8 cellular contexts compared by ENCODE assay signal in the genomic region with DNA sequence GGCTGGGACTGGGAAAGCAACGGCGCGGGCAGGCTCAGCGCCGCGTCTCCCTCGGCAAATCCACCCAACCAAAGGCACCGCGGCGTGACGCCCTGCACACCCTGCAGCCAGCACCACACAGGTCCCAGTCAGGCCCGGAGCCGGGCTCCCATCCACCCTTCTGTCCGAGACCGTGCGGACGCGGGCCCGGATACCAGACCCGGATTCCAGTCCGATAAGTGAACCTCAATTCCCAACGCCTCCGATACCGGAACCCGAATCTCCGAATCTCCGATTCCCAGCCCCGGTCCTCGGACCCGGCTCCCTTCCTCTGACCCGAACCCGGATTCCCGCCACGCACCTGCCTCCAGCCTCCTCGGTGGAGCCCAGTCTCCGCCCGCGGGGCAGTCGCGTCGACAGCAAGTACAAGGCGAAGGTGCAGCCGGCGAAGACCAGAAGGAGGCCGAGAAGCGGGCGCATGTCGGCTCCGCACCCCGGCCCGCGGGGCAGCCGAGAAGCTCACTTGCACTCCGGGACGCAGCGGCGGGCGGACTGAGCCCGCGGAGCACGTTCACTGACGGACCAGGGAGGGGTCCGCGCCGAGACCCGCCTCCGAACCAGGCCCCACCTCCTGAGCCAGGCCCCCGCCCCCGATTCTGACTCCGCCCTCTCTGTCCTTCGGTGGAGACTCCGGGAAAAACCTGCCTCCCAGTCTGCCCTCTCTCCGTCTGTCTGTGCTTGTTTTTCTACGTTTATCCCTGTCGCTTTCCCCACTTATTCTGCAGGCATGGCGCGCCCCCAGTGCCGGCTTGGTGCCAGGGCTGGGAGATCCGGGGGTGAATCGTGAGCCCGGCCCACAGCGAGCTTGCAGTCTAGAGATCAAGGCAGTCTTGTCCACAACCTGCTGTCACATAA. TPM values are rescaled to one million over a fixed set of nuclear protein-coding genes. Genes with fewer than 3 reads are reported as not detected.
DNase-seq lines count a peak whose midpoint lies in the region; ATAC-seq and TF ChIP-seq lines count a peak whose summit lies in the region.

A gene (minus strand): TSS at position 533 of the 894 bp plus-strand sequence. CDS start 74 bp downstream, at position 459.

- ATAC-seq in GM19023 (IDR thresholded peaks at IDR 0.05; ENCODE audit: unreplicated experiment): peak; percentile 98
- peak; percentile 93 for ATAC-seq in HG03196 (IDR thresholded peaks at IDR 0.05; ENCODE audit: unreplicated experiment)

- TF ChIP-seq CTCF in AG09319 (IDR thresholded peaks at IDR 0.05; ENCODE audit: low read depth, low read length): no peak
- peak in 2 of 11 experiments; percentile 11 to 20 for TF ChIP-seq CTCF in spleen (IDR thresholded peaks at IDR 0.05 in 8 of 11, conservative IDR thresholded peaks at IDR 0.05 in 3 of 11)

- peak within 1 kb of the TSS; percentile 65 to 92 (median 88) for H3K27ac ChIP-seq in spleen

- H3K4me3 ChIP-seq in spleen: peak within 1 kb of the TSS; percentile 64 to 98 (median 90)

- H3K27me3 ChIP-seq in spleen (replicated peaks in 1 of 7): peaks cover 0 to 3% (median 0%) of the 10 kb centered on the region in 7 donors

- H3K9me3 ChIP-seq in spleen: no peaks in the 10 kb centered on the region

- H3K36me3 ChIP-seq in spleen: peaks cover 0 to 33% (median 29%) of the 10 kb centered on the region in 6 donors

- DNase-seq in AG09319 (ENCODE audit: extremely low read depth, low read depth) (peak; percentile 69), NCI-H226 (peak; percentile 87), inferior parietal cortex (ENCODE audit: extremely low spot score) (peak; percentile 88), spleen (peak; percentile 98)
- peak; percentile 78 to 87 (median 82) for DNase-seq in activated CD4-positive, CD25-positive, alpha-beta regulatory T cell (lab: John Stamatoyannopoulos, UW)
- peak; percentile 84 for DNase-seq in central memory CD4-positive, alpha-beta T cell

- peaks cover 0 to 39% (median 32%) of the 10 kb centered on the region in 6 donors for H3K4me1 ChIP-seq in spleen

- intact Hi-C loops in spleen (cut with DNase I; ENCODE audit: low total_unique reads): loop anchor here (10.0 kb wide), 1 partner anchor 86 kb away; a partner anchor contains a TSS

- WGBS in spleen, 5 donors: 1 to 4% (median 1%) methylated on average over 34 to 82 of the region's 82 CpGs

- TF ChIP-seq POLR2A in spleen (IDR thresholded peaks at IDR 0.05): peak; percentile 22 to 83 (median 66)

RNA-seq across cellular contexts. Expression of the gene that starts here (rescaled TPM):
- 10 to 100 TPM; 19.9 to 37.8 (median 26.8) TPM for total RNA-seq in spleen
- 1 to 10 TPM; 5.9 to 9.5 (median 6.7) TPM for polyA plus RNA-seq in spleen

Comparison
In these comparisons a context has a peak if more than half of its experiments do, and no peak if none do; other contexts are left out.
1. Peak in every context shown above with its lines: DNase-seq, ATAC-seq, H3K4me3 ChIP-seq and H3K27ac ChIP-seq.